15 cellular contexts compared by ENCODE assay signal in the genomic region with DNA sequence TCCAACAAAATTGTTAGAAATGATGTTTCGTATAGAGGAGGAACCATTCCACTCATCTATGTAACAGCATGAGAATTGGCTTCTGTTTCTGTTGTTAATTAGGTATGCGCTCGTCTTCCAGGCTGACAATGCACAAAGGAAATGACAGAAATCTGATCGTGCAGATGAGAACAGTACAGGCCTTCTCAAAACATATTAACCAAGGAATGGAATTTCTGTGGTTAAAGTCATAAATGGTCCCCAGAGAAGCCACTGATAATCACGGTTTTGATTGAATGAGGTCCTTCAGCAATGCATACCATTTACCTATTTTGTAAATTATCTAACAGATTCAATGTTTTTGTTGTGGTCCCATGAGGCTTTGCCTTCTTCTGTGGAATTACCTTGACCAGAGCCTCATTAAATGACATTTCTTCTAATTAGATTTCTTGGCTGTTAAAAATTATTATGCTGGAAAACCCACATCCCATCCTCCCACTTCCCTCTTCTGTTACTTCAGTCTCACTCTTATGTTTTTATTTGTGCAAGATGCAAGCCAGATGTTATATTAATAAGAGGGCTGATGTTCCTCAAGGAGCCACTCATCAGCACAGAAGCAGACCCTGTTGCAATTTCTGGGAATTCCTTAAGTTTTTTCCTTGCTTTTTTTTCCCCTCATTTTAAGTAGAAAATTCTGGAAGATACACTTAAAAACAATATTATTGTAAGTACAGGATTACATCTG.
DNase-seq lines count a peak whose midpoint lies in the region; ATAC-seq and TF ChIP-seq lines count a peak whose summit lies in the region.
"Had no signal": no experiment of that assay in that cellular context is flagged by ENCODE, and none has a peak within 500 bp of the region (broad histone marks: within the 10 kb centered on the region; RNA-seq: fewer than 3 reads in every experiment).

No MANE protein-coding gene starts in this region.

- H3K79me2 ChIP-seq in KMS-11 (ENCODE audit: insufficient read depth, low read depth), result no peaks in the 10 kb centered on the region

- no peaks in the 10 kb centered on the region for H3K9me3 ChIP-seq in gastroesophageal sphincter

- no peak for TF ChIP-seq EP300 in gastroesophageal sphincter (IDR thresholded peaks at IDR 0.05)

- peak overlapping the region; percentile 46; the same call in 1 of the 2 replicates for H3K4me2 ChIP-seq in KMS-11

- 40 to 64% methylated on average over 1 to 5 of the region's 5 CpGs for WGBS in gastroesophageal sphincter (ENCODE audit: low coverage in 1 of 2), 2 donors

- H3K27me3 ChIP-seq in KMS-11 (ENCODE audit: insufficient read depth, low read depth) (no peaks in the 10 kb centered on the region), gastroesophageal sphincter (no peaks in the 10 kb centered on the region)

- H3K4me3 ChIP-seq in KMS-11 (IDR thresholded peaks at IDR 0.05; ENCODE audit: insufficient read depth, low read depth, low read length) (no peak overlapping the region), cardiac fibroblast (replicated peaks in 1 of 2; ENCODE audit: low read depth in 2 of 2, low read length in 2 of 2) (no peak overlapping the region), gastroesophageal sphincter (no peak overlapping the region)

- H4K20me1 ChIP-seq in KMS-11 (ENCODE audit: insufficient read depth), result no peaks in the 10 kb centered on the region

- peak; percentile 92 for ATAC-seq in sciatic nerve
- ATAC-seq in gastroesophageal sphincter, result no peak
- ATAC-seq: activated naive CD4-positive, alpha-beta T cell treated with anti-CD3 and anti-CD28 coated beads, Interleukin-2, amount 50 U/mL, for 72 hours; stimulated activated naive CD8-positive, alpha-beta T cell treated with anti-CD3 and anti-CD28 coated beads, Interleukin-15, Interleukin-2, amounts not matched to agents 100 U/mL and 50 U/mL, for 24 hours had no signal

- intact Hi-C loops in sciatic nerve (cut with DNase I), result no loop called here

- H3K27ac ChIP-seq in KMS-11 (no peak overlapping the region), gastroesophageal sphincter (no peak overlapping the region)

- no peaks in the 10 kb centered on the region for H3K36me3 ChIP-seq in KMS-11 (ENCODE audit: insufficient read depth)
- H3K36me3 ChIP-seq in gastroesophageal sphincter, result no peaks in the 10 kb centered on the region

- TF ChIP-seq POLR2A in gastroesophageal sphincter (IDR thresholded peaks at IDR 0.05), result no peak

- no peak for TF ChIP-seq CTCF in KMS-11 (conservative IDR thresholded peaks at IDR 0.05; ENCODE audit: low read depth, low read length)
- no peak for TF ChIP-seq CTCF in cardiac fibroblast (IDR thresholded peaks at IDR 0.05; ENCODE audit: low read depth, low read length)
- TF ChIP-seq CTCF in gastroesophageal sphincter (IDR thresholded peaks at IDR 0.05), result no peak

- H2AFZ ChIP-seq in KMS-11 (ENCODE audit: low read depth), result no peak overlapping the region

- H3K9ac ChIP-seq in KMS-11, result no peak overlapping the region

- DNase-seq in Daoy (ENCODE audit: low read depth), result peak; percentile 9
- peak; percentile 18 to 55 for DNase-seq in cardiac fibroblast (ENCODE audit: low read depth in 2 of 2)
- no peak for DNase-seq in sciatic nerve (ENCODE audit: low spot score)
- DNase-seq in NCI-H526 treated with DMSO at 0.1 percent for 48 hours (lab: John Stamatoyannopoulos, UW), result no peak
- no peak for DNase-seq in NCI-H2081 treated with DMSO at 0.1 percent for 48 hours (lab: John Stamatoyannopoulos, UW)
- DNase-seq: activated CD4-positive, alpha-beta T cell treated with anti-CD3 and anti-CD28 coated beads, Interleukin-2, amount 10 ng/mL, durations not matched to agents 24 days and 14 days; CD4-positive, CD25-positive, alpha-beta regulatory T cell; cerebellar nuclear complex; MM.1S; NCI-H2171 treated with DMSO at 0.1 percent for 48 hours; small intestine; stimulated activated naive CD8-positive, alpha-beta T cell treated with anti-CD3 and anti-CD28 coated beads, Interleukin-15, Interleukin-2, amounts not matched to agents 100 U/mL and 50 U/mL, for 24 hours had no signal

- H3K4me1 ChIP-seq in KMS-11 (ENCODE audit: low read depth, poor library complexity, severe bottlenecking), result peaks cover 39% of the 10 kb centered on the region
- no peaks in the 10 kb centered on the region for H3K4me1 ChIP-seq in gastroesophageal sphincter

Comparison
In these comparisons a context has a peak if more than half of its experiments do, and no peak if none do; other contexts are left out.
1. DNase-seq: peak in Daoy (single experiment) and cardiac fibroblast (2 of 2); none in sciatic nerve (single experiment), NCI-H526 treated with DMSO at 0.1 percent for 48 hours (single experiment) and NCI-H2081 treated with DMSO at 0.1 percent for 48 hours (single experiment).